Comparison of ENCODE assay signal across 8 cellular contexts in genomic region chr3:72338942-72339749, GRCh38.
DNase-seq lines count a peak whose midpoint lies in the region; ATAC-seq and TF ChIP-seq lines count a peak whose summit lies in the region.

No MANE protein-coding gene starts in this region.

- H3K27me3 Mint-ChIP-seq in activated CD4-positive, alpha-beta memory T cell treated with anti-CD3 and anti-CD28 coated beads, Interleukin-2, amount 10 ng/mL, durations not matched to agents 7 days and 5 days = no peaks in the 10 kb centered on the region

- H3K27ac Mint-ChIP-seq in activated CD4-positive, alpha-beta memory T cell treated with anti-CD3 and anti-CD28 coated beads, Interleukin-2, amount 10 ng/mL, durations not matched to agents 7 days and 5 days = no peak overlapping the region

- POLR2A ChIA-PET in activated CD4-positive, alpha-beta memory T cell treated with anti-CD3 and anti-CD28 coated beads, Interleukin-2, amount 10 ng/mL, durations not matched to agents 7 days and 5 days (lab: Charles Lee) = no interaction called here

- H3K4me1 Mint-ChIP-seq in activated CD4-positive, alpha-beta memory T cell treated with anti-CD3 and anti-CD28 coated beads, Interleukin-2, amount 10 ng/mL, durations not matched to agents 7 days and 5 days = peaks cover 22% of the 10 kb centered on the region

- H3K4me1 ChIP-seq in HAP-1 = no peaks in the 10 kb centered on the region

- CTCF ChIA-PET in activated CD4-positive, alpha-beta memory T cell treated with anti-CD3 and anti-CD28 coated beads, Interleukin-2, amount 10 ng/mL, durations not matched to agents 7 days and 5 days (lab: Charles Lee) = no interaction called here

- no peaks in the 10 kb centered on the region for H3K27me3 ChIP-seq in HAP-1 (ENCODE audit: low read depth)

- DNase-seq in AG10803 (ENCODE audit: low read depth) (peak; percentile 90), left cardiac atrium (peak; percentile 70), GM19238 (ENCODE audit: insufficient read length, low spot score) (no peak), HAP-1 (ENCODE audit: low spot score in 2 of 2) (no peak)
- DNase-seq in activated CD4-positive, alpha-beta memory T cell treated with anti-CD3 and anti-CD28 coated beads, Interleukin-2, amount 10 ng/mL, durations not matched to agents 7 days and 5 days = peak; percentile 48
- peak; percentile 73 for DNase-seq in stimulated activated CD4-positive, alpha-beta T cell treated with anti-CD3 and anti-CD28 coated beads, Interleukin-2, amount 100 ng/mL, for 4 hours (ENCODE audit: low read depth)
- DNase-seq in NK-92 treated with Interleukin-12 subunit alpha and Interleukin-12 subunit beta, amount 100 ng/mL, for 24 hours (lab: John Stamatoyannopoulos, UW) = no peak

- H3K4me3 Mint-ChIP-seq in activated CD4-positive, alpha-beta memory T cell treated with anti-CD3 and anti-CD28 coated beads, Interleukin-2, amount 10 ng/mL, durations not matched to agents 7 days and 5 days = no peak overlapping the region

- H3K4me3 ChIP-seq in AG10803 (ENCODE audit: low read length) (no peak overlapping the region), HAP-1 (no peak overlapping the region)

- H3K9me3 ChIP-seq in HAP-1 = no peaks in the 10 kb centered on the region

- in situ Hi-C loops in HAP-1 (cut with MboI; ENCODE audit: low sequenced_read_pairs) = no loop called here

- no peaks in the 10 kb centered on the region for H3K9me3 Mint-ChIP-seq in activated CD4-positive, alpha-beta memory T cell treated with anti-CD3 and anti-CD28 coated beads, Interleukin-2, amount 10 ng/mL, durations not matched to agents 7 days and 5 days

- no peaks in the 10 kb centered on the region for H3K36me3 ChIP-seq in HAP-1 (replicated peaks)

- intact Hi-C loops in left cardiac atrium (cut with DNase I) = no loop called here

- no peak for TF ChIP-seq CTCF in AG10803 (conservative IDR thresholded peaks at IDR 0.05; ENCODE audit: low read length)

- ATAC-seq in HG02885 (IDR thresholded peaks at IDR 0.05; ENCODE audit: poor library complexity, unreplicated experiment) (peak; percentile 30), left cardiac atrium (peak in 1 of 2 donors; percentile 73)

- no peaks in the 10 kb centered on the region for H3K36me3 Mint-ChIP-seq in activated CD4-positive, alpha-beta memory T cell treated with anti-CD3 and anti-CD28 coated beads, Interleukin-2, amount 10 ng/mL, durations not matched to agents 7 days and 5 days (ENCODE audit: low read depth)

Comparison
In these comparisons a context has a peak if more than half of its experiments do, and no peak if none do; other contexts are left out.
1. DNase-seq: peak in AG10803 (single experiment), activated CD4-positive, alpha-beta memory T cell treated with anti-CD3 and anti-CD28 coated beads, Interleukin-2, amount 10 ng/mL, durations not matched to agents 7 days and 5 days (single experiment), left cardiac atrium (single experiment) and stimulated activated CD4-positive, alpha-beta T cell treated with anti-CD3 and anti-CD28 coated beads, Interleukin-2, amount 100 ng/mL, for 4 hours (single experiment); none in GM19238 (single experiment), HAP-1 (0 of 2) and NK-92 treated with Interleukin-12 subunit alpha and Interleukin-12 subunit beta, amount 100 ng/mL, for 24 hours (single experiment).